Comparison of ENCODE assay signal across 9 cellular contexts in genomic region chr5:150946351-150946905, GRCh38. TPM values are rescaled to one million over a fixed set of nuclear protein-coding genes. Genes with fewer than 3 reads are reported as not detected.
DNase-seq lines count a peak whose midpoint lies in the region; ATAC-seq and TF ChIP-seq lines count a peak whose summit lies in the region.
"Had no signal": no experiment of that assay in that cellular context is flagged by ENCODE, and none has a peak within 500 bp of the region (broad histone marks: within the 10 kb centered on the region; RNA-seq: fewer than 3 reads in every experiment).

No MANE protein-coding gene starts in this region.

- H3K9ac ChIP-seq in IMR-90 (ENCODE audit: low read depth, low read length), result no peak overlapping the region

- no peaks in the 10 kb centered on the region for H3K9me1 ChIP-seq in IMR-90 (ENCODE audit: insufficient read depth, low read length)

- no peaks in the 10 kb centered on the region for H3K27me3 ChIP-seq in IMR-90 (ENCODE audit: control insufficient read depth, insufficient read depth, low read length)
- no peaks in the 10 kb centered on the region for H3K27me3 ChIP-seq in stomach

- CTCF ChIA-PET in IMR-90 (lab: Yijun Ruan, JAX), result no interaction called here

- peak overlapping the region; percentile 46 for H3K4me3 ChIP-seq in IMR-90 (ENCODE audit: insufficient read depth, low read depth, low read length)
- peak overlapping the region; percentile 50 to 58 (median 52) for H3K4me3 ChIP-seq in stomach

- dilution Hi-C loops in IMR-90 (cut with HindIII; ENCODE audit: low sequenced_read_pairs, unreplicated experiment), result no loop called here

- WGBS in IMR-90 (ENCODE audit: extremely low coverage in 2 of 2, insufficient read length in 1 of 2), 2 experiments, result 14% methylated on average over 24 of the region's 34 CpGs; no CpG with 5 or more reads in 1 of the 2 experiments
- WGBS in stomach, 5 donors, result 7 to 18% (median 11%) methylated on average over 34 of the region's 34 CpGs

- ATAC-seq in IMR-90 (ENCODE audit: low read depth) (no peak), HG02852 (IDR thresholded peaks at IDR 0.05; ENCODE audit: unreplicated experiment) (no peak)

- peak overlapping the region; percentile 72 for H2AK9ac ChIP-seq in IMR-90 (replicated peaks; ENCODE audit: low read depth, low read length, poor library complexity)

- H4K5ac ChIP-seq in IMR-90 (ENCODE audit: low read depth, low read length), result no peak overlapping the region

- H2AFZ ChIP-seq in IMR-90 (replicated peaks; ENCODE audit: low read length, poor library complexity), result peak overlapping the region; percentile 87

- peak; percentile 39 for DNase-seq in IMR-90
- DNase-seq in dermis microvascular lymphatic vessel endothelial cell (ENCODE audit: low read depth in 2 of 2), result peak; percentile 70 to 88
- DNase-seq in left kidney (ENCODE audit: low read depth, low spot score), result peak; percentile 98
- DNase-seq in stomach, result peak; percentile 54
- DNase-seq in NCI-H82 treated with DMSO at 0.1 percent for 48 hours (lab: John Stamatoyannopoulos, UW; ENCODE audit: unreplicated experiment), result no peak
- DNase-seq in SW480 (ENCODE audit: low spot score), result no peak
- DNase-seq in NCI-H2107 treated with DMSO at 0.1 percent for 48 hours (lab: John Stamatoyannopoulos, UW; ENCODE audit: unreplicated experiment), result no peak
- DNase-seq: SW 1271 had no signal

- H4K8ac ChIP-seq in IMR-90 (ENCODE audit: low read depth in 2 of 2, low read length in 2 of 2), result peak overlapping the region; percentile 77 to 88; a peak in 2 of 4 replicates

- TF ChIP-seq EP300 in stomach (IDR thresholded peaks at IDR 0.05), result no peak

- POLR2A ChIA-PET in IMR-90 (lab: Charles Lee; ENCODE audit: unreplicated experiment), result no interaction called here

- intact Hi-C loops in IMR-90 (cut with micrococcal nuclease), result no loop called here
- intact Hi-C loops in stomach (cut with DNase I; ENCODE audit: low total_unique reads), result no loop called here

- no peak overlapping the region for H2AK5ac ChIP-seq in IMR-90 (ENCODE audit: low read depth, low read length)

- H3K9me3 ChIP-seq in IMR-90 (ENCODE audit: control insufficient read depth, insufficient read depth, low read length), result peaks cover 32% of the 10 kb centered on the region
- H3K9me3 ChIP-seq in stomach, result peaks cover 11 to 100% (median 80%) of the 10 kb centered on the region in 4 donors

- H3K4me1 ChIP-seq in IMR-90 (ENCODE audit: control insufficient read depth, insufficient read depth, low read length), result no peaks in the 10 kb centered on the region
- H3K4me1 ChIP-seq in stomach, result peaks cover 0 to 5% (median 0%) of the 10 kb centered on the region in 4 donors

- in situ Hi-C loops in IMR-90 (cut with MboI; ENCODE audit: low sequenced_read_pairs), result no loop called here

- peak overlapping the region; percentile 77 for H2BK120ac ChIP-seq in IMR-90 (ENCODE audit: low read depth, low read length)

- H2BK5ac ChIP-seq in IMR-90 (ENCODE audit: low read depth, low read length, poor library complexity, severe bottlenecking), result no peak overlapping the region

- H3K23ac ChIP-seq in IMR-90 (ENCODE audit: low read depth, low read length), result peak overlapping the region; percentile 82

- peak overlapping the region; percentile 68; the same call in 1 of the 2 replicates for H4K91ac ChIP-seq in IMR-90 (ENCODE audit: insufficient read depth, low read depth, low read length)

- H2BK15ac ChIP-seq in IMR-90 (ENCODE audit: low read depth, low read length), result no peak overlapping the region; the same call in 2 of the 3 replicates

- TF ChIP-seq POLR2A in IMR-90 (IDR thresholded peaks at IDR 0.05; ENCODE audit: low read depth, low read length) (no peak), stomach (IDR thresholded peaks at IDR 0.05) (no peak)

- TF ChIP-seq CTCF in IMR-90 (conservative IDR thresholded peaks at IDR 0.05; ENCODE audit: low read depth, low read length) (no peak), stomach (IDR thresholded peaks at IDR 0.05) (no peak)

- no TSS peak for BruUV-seq in IMR-90 (replicated peaks; lab: Mats Ljungman, UMichigan)

- H3K4ac ChIP-seq in IMR-90 (ENCODE audit: low read depth, low read length), result peak overlapping the region; percentile 72; the same call in 1 of the 2 replicates

- no peak for TF ChIP-seq RAD21 in IMR-90 (IDR thresholded peaks at IDR 0.05; ENCODE audit: low read length)

- H3K36me3 ChIP-seq in IMR-90 (ENCODE audit: control insufficient read depth, insufficient read depth, low read length), result no peaks in the 10 kb centered on the region
- H3K36me3 ChIP-seq in stomach, result peaks cover 4 to 27% (median 13%) of the 10 kb centered on the region in 4 donors

- H3K4me2 ChIP-seq in IMR-90 (ENCODE audit: low read depth, low read length), result no peak overlapping the region

- H3K18ac ChIP-seq in IMR-90 (ENCODE audit: low read depth, low read length), result peak overlapping the region; percentile 24; the same call in 1 of the 2 replicates

- H3K56ac ChIP-seq in IMR-90 (ENCODE audit: extremely low read depth, insufficient read depth, low read length), result peak overlapping the region; percentile 51; the same call in 1 of the 2 replicates

- peak overlapping the region; percentile 51; the same call in 1 of the 2 replicates for H3K27ac ChIP-seq in IMR-90 (ENCODE audit: insufficient read depth, low read length)
- peak overlapping the region; percentile 19 to 86 (median 73) for H3K27ac ChIP-seq in stomach

- H4K20me1 ChIP-seq in IMR-90 (ENCODE audit: insufficient read depth, low read length), result no peaks in the 10 kb centered on the region

- peak overlapping the region; percentile 95; the same call in 1 of the 2 replicates for H2BK20ac ChIP-seq in IMR-90 (ENCODE audit: low read depth, low read length)

- no peaks in the 10 kb centered on the region for H3K79me1 ChIP-seq in IMR-90 (ENCODE audit: low read depth in 1 of 2, low read length in 2 of 2)

- H3K14ac ChIP-seq in IMR-90 (replicated peaks; ENCODE audit: low read depth, low read length), result peak overlapping the region; percentile 89

TF ChIP-seq in IMR-90, 13 proteins besides CTCF, POLR2A, EP300 and RAD21:
- TF ChIP-seq CEBPB (IDR thresholded peaks at IDR 0.05; ENCODE audit: low read depth, low read length) (no peak), BHLHE40 (IDR thresholded peaks at IDR 0.05; ENCODE audit: low read depth, low read length) (0 out of 2 replicates have a peak, but pooled peaks have one; percentile 15)

RNA-seq across cellular contexts. Expression of gene ZNF300, which starts 41.6 kb away (rescaled TPM):
- total RNA-seq in IMR-90 (2012; rRNA removed) (6.1 and 7.5 TPM in 2 replicates), dermis microvascular lymphatic vessel endothelial cell (4.2 and 4.6 TPM in 2 replicates), stomach (10 to 100 TPM in 2 of 5 donors, 1 to 10 TPM in 2, under 1 TPM in 1; 0.87 to 21.1 (median 8.7) TPM)
- polyA plus RNA-seq in IMR-90 (2012; rRNA removed) (4.2 and 5.2 TPM in 2 replicates), stomach (1 to 10 TPM; 1.4 to 9.9 (median 1.5) TPM)
- 0.35 and 0.83 TPM in 2 replicates for polyA plus RNA-seq in IMR-90 (2012; cell fraction: cytosol; rRNA removed)
- polyA plus RNA-seq in IMR-90 (2012; cell fraction: nucleus; rRNA removed; ENCODE audit: low replicate concordance), result 1.9 and 16.6 TPM in 2 replicates

Comparison
In these comparisons a context has a peak if more than half of its experiments do, and no peak if none do; other contexts are left out.
1. DNase-seq: peak in IMR-90 (single experiment), dermis microvascular lymphatic vessel endothelial cell (2 of 2), left kidney (single experiment) and stomach (single experiment); none in NCI-H82 treated with DMSO at 0.1 percent for 48 hours (single experiment), SW480 (single experiment) and NCI-H2107 treated with DMSO at 0.1 percent for 48 hours (single experiment).